Comparison of ENCODE assay signal across 8 cellular contexts in the genomic region with DNA sequence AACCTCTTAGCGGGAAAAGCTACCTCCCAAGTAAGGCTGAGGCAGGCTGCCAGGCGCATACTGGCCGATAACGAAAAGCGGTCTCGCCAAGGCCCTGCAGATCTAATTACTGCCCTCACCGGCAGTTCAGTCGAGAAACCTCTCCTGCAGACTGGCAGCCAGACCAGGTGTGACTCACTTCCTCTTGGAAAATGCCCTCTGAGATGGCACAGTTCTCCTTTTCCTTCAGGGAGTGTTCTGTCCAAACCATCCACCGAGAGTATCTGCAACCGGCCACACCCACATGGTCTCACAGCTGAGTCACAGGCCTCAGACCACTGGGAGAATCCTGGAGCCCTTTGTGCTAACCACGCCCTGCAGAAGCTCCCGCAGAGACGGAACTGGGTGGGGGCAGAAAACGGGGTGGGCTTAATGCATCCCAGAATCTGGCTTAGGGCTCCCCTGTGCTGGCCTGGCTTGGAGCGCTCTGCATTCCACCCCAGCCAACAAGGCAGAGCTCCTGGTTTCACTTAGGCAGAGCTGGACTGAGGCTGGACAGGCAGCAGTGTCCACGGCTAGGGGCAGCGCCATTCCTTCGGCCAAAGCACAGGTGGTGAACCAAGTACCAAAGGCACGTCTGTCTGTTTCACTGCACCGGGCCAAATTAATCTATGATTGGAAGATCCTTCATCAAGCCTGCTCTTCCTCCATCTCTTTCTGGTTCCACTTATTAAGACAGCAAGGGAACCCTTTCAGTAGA. TPM values are rescaled to one million over a fixed set of nuclear protein-coding genes. Genes with fewer than 3 reads are reported as not detected.
A peak's percentile ranks its signal among the peaks of the same experiment; 100 is the strongest.
DNase-seq lines count a peak whose midpoint lies in the region; ATAC-seq lines count a peak whose summit lies in the region.

No MANE protein-coding gene starts in this region.

- DNase-seq in ELF-1 (ENCODE audit: low read depth, low spot score) (peak; percentile 88), NCI-H2196 treated with DMSO at 0.1 percent for 48 hours (lab: John Stamatoyannopoulos, UW; ENCODE audit: unreplicated experiment) (peak; percentile 51), foreskin melanocyte (peak; percentile 83), neuronal stem cell (ENCODE audit: low spot score) (no peak), D341Med (ENCODE audit: low spot score) (no peak)
- DNase-seq in activated effector memory CD4-positive, alpha-beta T cell treated with Interleukin-2 at 50 U/mL for 16 hours = peak; percentile 12

- no peak overlapping the region for H3K9ac ChIP-seq in neuronal stem cell (ENCODE audit: low read depth, low read length, poor library complexity)

- H2BK15ac ChIP-seq in neuronal stem cell (ENCODE audit: low read length) = no peak overlapping the region

- no peak overlapping the region for H2BK120ac ChIP-seq in neuronal stem cell (ENCODE audit: low read depth, low read length)

- WGBS in neuronal stem cell (ENCODE audit: extremely low coverage in 2 of 2, insufficient read length in 2 of 2, insufficient replicate concordance in 1 of 2), 2 donors = no CpG with 5 or more reads among the region's 20 CpGs

- no peak overlapping the region for H2BK5ac ChIP-seq in neuronal stem cell (ENCODE audit: low read length)

- no peak overlapping the region for H3K4me3 ChIP-seq in neuronal stem cell (ENCODE audit: low read length in 2 of 2)

- H3K36me3 ChIP-seq in neuronal stem cell (replicated peaks in 1 of 2; ENCODE audit: control insufficient read depth in 2 of 2, insufficient read depth in 2 of 2, low read length in 2 of 2) = no peaks in the 10 kb centered on the region

- no peak overlapping the region for H3K4ac ChIP-seq in neuronal stem cell (ENCODE audit: low read length)

- no peak overlapping the region for H2BK12ac ChIP-seq in neuronal stem cell (ENCODE audit: low read length)

- H3K79me1 ChIP-seq in neuronal stem cell (ENCODE audit: low read depth, low read length) = no peaks in the 10 kb centered on the region

- H3K4me1 ChIP-seq in neuronal stem cell (ENCODE audit: control insufficient read depth in 2 of 2, insufficient read depth in 1 of 2, low read depth in 1 of 2, low read length in 2 of 2) = peaks cover 0 to 10% of the 10 kb centered on the region in 2 donors

- H3K27me3 ChIP-seq in neuronal stem cell (ENCODE audit: control insufficient read depth in 3 of 3, insufficient read depth in 3 of 3, low read depth in 1 of 3, low read length in 3 of 3) = peaks cover 9 to 62% (median 45%) of the 10 kb centered on the region in 3 experiments

- no peak overlapping the region for H3K23ac ChIP-seq in neuronal stem cell (ENCODE audit: low read depth, low read length, poor library complexity)

- H3K4me2 ChIP-seq in neuronal stem cell (ENCODE audit: insufficient read depth, low read length, poor library complexity, severe bottlenecking) = no peak overlapping the region

- no peak overlapping the region for H4K91ac ChIP-seq in neuronal stem cell (ENCODE audit: low read depth, low read length, poor library complexity)

- peaks cover 0 to 6% of the 10 kb centered on the region in 2 donors for H3K9me3 ChIP-seq in neuronal stem cell (replicated peaks in 1 of 2; ENCODE audit: control insufficient read depth in 2 of 2, insufficient read depth in 1 of 2, low read depth in 1 of 2, low read length in 2 of 2)

- no peak overlapping the region for H2AK5ac ChIP-seq in neuronal stem cell (ENCODE audit: low read depth, low read length)

- no peak for ATAC-seq in GM21367 (IDR thresholded peaks at IDR 0.05; ENCODE audit: unreplicated experiment)
- no peak for ATAC-seq in HG03039 (IDR thresholded peaks at IDR 0.05; ENCODE audit: unreplicated experiment)

- H3K18ac ChIP-seq in neuronal stem cell (ENCODE audit: low read length) = no peak overlapping the region

- no peak overlapping the region for H3K27ac ChIP-seq in neuronal stem cell (replicated peaks; ENCODE audit: low read length)

- no peak overlapping the region for H4K8ac ChIP-seq in neuronal stem cell (ENCODE audit: low read depth, low read length)

- no peak overlapping the region for H3K14ac ChIP-seq in neuronal stem cell (ENCODE audit: low read length)

- H2AFZ ChIP-seq in neuronal stem cell (ENCODE audit: low read length) = peak overlapping the region; percentile 88

RNA-seq across cellular contexts. Expression of a gene that starts 1.1 kb away (rescaled TPM):
- 3.4 TPM for polyA plus RNA-seq in neuronal stem cell (2013, experiment 1 of 2)
- polyA plus RNA-seq in neuronal stem cell (2013, experiment 2 of 2) = 3.2 TPM

RNA-seq across cellular contexts. Expression of a gene that starts 44.3 kb away (rescaled TPM):
- 13.5 TPM for polyA plus RNA-seq in neuronal stem cell (2013, experiment 1 of 2)
- polyA plus RNA-seq in neuronal stem cell (2013, experiment 2 of 2) = 14.0 TPM

Comparison
In these comparisons a context has a peak if more than half of its experiments do, and no peak if none do; other contexts are left out.
1. DNase-seq: peak in ELF-1 (single experiment), NCI-H2196 treated with DMSO at 0.1 percent for 48 hours (single experiment), activated effector memory CD4-positive, alpha-beta T cell treated with Interleukin-2 at 50 U/mL for 16 hours (single experiment) and foreskin melanocyte (single experiment); none in neuronal stem cell (single experiment) and D341Med (single experiment).